ENCODE assay signal across 23 cellular contexts in genomic region chr4:123298798-123299197, GRCh38.
DNase-seq lines count a peak whose midpoint lies in the region; ATAC-seq and TF ChIP-seq lines count a peak whose summit lies in the region.
"Had no signal": no experiment of that assay in that cellular context is flagged by ENCODE, and none has a peak within 500 bp of the region (broad histone marks: within the 10 kb centered on the region; RNA-seq: fewer than 3 reads in every experiment).

No MANE protein-coding gene starts in this region.

- H3K9me3 Mint-ChIP-seq in HFFc6: no peaks in the 10 kb centered on the region
- H3K9me3 Mint-ChIP-seq in osteocyte (ENCODE audit: unreplicated experiment): peaks cover 9% of the 10 kb centered on the region
- H3K9me3 Mint-ChIP-seq in glutamatergic neuron (ENCODE audit: unreplicated experiment): no peaks in the 10 kb centered on the region
- no peaks in the 10 kb centered on the region for H3K9me3 Mint-ChIP-seq in activated T-cell treated with anti-CD3 and anti-CD28 coated beads, Interleukin-2, amount 50 U/mL, for 4 hours
- H3K9me3 Mint-ChIP-seq: GM23338 had no signal

- TF ChIP-seq CTCF in AG10803 (conservative IDR thresholded peaks at IDR 0.05; ENCODE audit: low read length) (no peak), HFFc6 (IDR thresholded peaks at IDR 0.05) (no peak), choroid plexus epithelial cell (conservative IDR thresholded peaks at IDR 0.05; ENCODE audit: low read depth, low read length) (no peak), osteocyte (IDR thresholded peaks at IDR 0.05) (no peak), glutamatergic neuron (IDR thresholded peaks at IDR 0.05; ENCODE audit: partially characterized antibody, unreplicated experiment) (no peak)

- H3K4me3 ChIP-seq in AG10803 (ENCODE audit: low read length): no peak overlapping the region
- no peak overlapping the region for H3K4me3 ChIP-seq in choroid plexus epithelial cell (ENCODE audit: low read depth, low read length)
- H3K4me3 ChIP-seq: GM23338, hepatocyte, transverse colon had no signal

- H3K27me3 Mint-ChIP-seq in HFFc6 (ENCODE audit: insufficient read depth): no peaks in the 10 kb centered on the region; the same call in 1 of the 2 replicates
- no peaks in the 10 kb centered on the region for H3K27me3 Mint-ChIP-seq in osteocyte (ENCODE audit: unreplicated experiment)
- peaks cover 1% of the 10 kb centered on the region for H3K27me3 Mint-ChIP-seq in glutamatergic neuron (ENCODE audit: unreplicated experiment)
- H3K27me3 Mint-ChIP-seq in activated T-cell treated with anti-CD3 and anti-CD28 coated beads, Interleukin-2, amount 50 U/mL, for 4 hours (ENCODE audit: low read depth): no peaks in the 10 kb centered on the region
- H3K27me3 Mint-ChIP-seq: activated naive CD8-positive, alpha-beta T cell had no signal

- peaks cover 10% of the 10 kb centered on the region; the same call in 1 of the 2 replicates for H3K36me3 Mint-ChIP-seq in HFFc6 (ENCODE audit: low read depth)
- peaks cover 7% of the 10 kb centered on the region for H3K36me3 Mint-ChIP-seq in osteocyte (ENCODE audit: unreplicated experiment)
- H3K36me3 Mint-ChIP-seq in glutamatergic neuron (ENCODE audit: unreplicated experiment): no peaks in the 10 kb centered on the region
- peaks cover 17% of the 10 kb centered on the region for H3K36me3 Mint-ChIP-seq in activated T-cell treated with anti-CD3 and anti-CD28 coated beads, Interleukin-2, amount 50 U/mL, for 4 hours (ENCODE audit: insufficient read depth)

- H3K4me3 Mint-ChIP-seq in HFFc6: no peak overlapping the region
- no peak overlapping the region for H3K4me3 Mint-ChIP-seq in osteocyte (ENCODE audit: unreplicated experiment)
- no peak overlapping the region for H3K4me3 Mint-ChIP-seq in glutamatergic neuron (ENCODE audit: unreplicated experiment)
- no peak overlapping the region for H3K4me3 Mint-ChIP-seq in activated T-cell treated with anti-CD3 and anti-CD28 coated beads, Interleukin-2, amount 50 U/mL, for 4 hours
- H3K4me3 Mint-ChIP-seq: activated CD8-positive, alpha-beta T cell treated with anti-CD3 and anti-CD28 coated beads, Interleukin-2, amount 10 ng/mL, durations not matched to agents 7 days and 5 days; activated naive CD8-positive, alpha-beta T cell; GM23338 had no signal

- peak overlapping the region; percentile 43; the same call in 1 of the 2 replicates for H3K27ac Mint-ChIP-seq in HFFc6
- H3K27ac Mint-ChIP-seq in osteocyte (ENCODE audit: unreplicated experiment): peak overlapping the region; percentile 72
- H3K27ac Mint-ChIP-seq in glutamatergic neuron (ENCODE audit: unreplicated experiment): no peak overlapping the region
- H3K27ac Mint-ChIP-seq: activated CD8-positive, alpha-beta T cell treated with anti-CD3 and anti-CD28 coated beads, Interleukin-2, amount 10 ng/mL, durations not matched to agents 7 days and 5 days; activated naive CD8-positive, alpha-beta T cell; GM23338 had no signal

- ATAC-seq in GM19035 (IDR thresholded peaks at IDR 0.05; ENCODE audit: unreplicated experiment): no peak
- no peak for ATAC-seq in activated T-cell treated with anti-CD3 and anti-CD28 coated beads, Interleukin-2, amount 50 U/mL, for 4 hours
- ATAC-seq: activated CD8-positive, alpha-beta T cell treated with anti-CD3 and anti-CD28 coated beads, Interleukin-2, amount 10 ng/mL, durations not matched to agents 7 days and 5 days; GM23338; HepG2 had no signal

- DNase-seq in AG10803 (ENCODE audit: low read depth): peak; percentile 9
- no peak for DNase-seq in HFFc6
- peak; percentile 28 for DNase-seq in choroid plexus epithelial cell (ENCODE audit: low read depth)
- no peak for DNase-seq in osteocyte (ENCODE audit: extremely low spot score, unreplicated experiment)
- DNase-seq in glutamatergic neuron: no peak
- DNase-seq in activated T-cell treated with anti-CD3 and anti-CD28 coated beads, Interleukin-2, amount 50 U/mL, for 4 hours: no peak
- DNase-seq: activated CD8-positive, alpha-beta T cell treated with anti-CD3 and anti-CD28 coated beads, Interleukin-2, amount 10 ng/mL, durations not matched to agents 7 days and 5 days; aorta; C1 segment of cervical spinal cord; Caco-2; caudate nucleus; left cardiac atrium; mesendoderm; NCI-H2029 treated with DMSO at 0.1 percent for 48 hours; NCI-H2227 treated with DMSO at 0.1 percent for 48 hours; NCI-H69; stimulated activated CD4-positive, alpha-beta T cell treated with anti-CD3 and anti-CD28 coated beads, Interleukin-2, amount 100 ng/mL, for 24 hours; transverse colon had no signal

- peaks cover 26% of the 10 kb centered on the region for H3K4me1 Mint-ChIP-seq in HFFc6 (ENCODE audit: low read depth)
- H3K4me1 Mint-ChIP-seq in osteocyte (ENCODE audit: unreplicated experiment): peaks cover 25% of the 10 kb centered on the region
- H3K4me1 Mint-ChIP-seq in glutamatergic neuron (ENCODE audit: low read depth, unreplicated experiment): peaks cover 12% of the 10 kb centered on the region
- peaks cover 2% of the 10 kb centered on the region for H3K4me1 Mint-ChIP-seq in activated T-cell treated with anti-CD3 and anti-CD28 coated beads, Interleukin-2, amount 50 U/mL, for 4 hours (ENCODE audit: low read depth)

Comparison
In these comparisons a context has a peak if more than half of its experiments do, and no peak if none do; other contexts are left out.
1. DNase-seq: peak in AG10803 (single experiment) and choroid plexus epithelial cell (single experiment); none in HFFc6 (single experiment), osteocyte (single experiment), glutamatergic neuron (single experiment) and activated T-cell treated with anti-CD3 and anti-CD28 coated beads, Interleukin-2, amount 50 U/mL, for 4 hours (single experiment).